29 cellular contexts compared by ENCODE assay signal in the genomic region with DNA sequence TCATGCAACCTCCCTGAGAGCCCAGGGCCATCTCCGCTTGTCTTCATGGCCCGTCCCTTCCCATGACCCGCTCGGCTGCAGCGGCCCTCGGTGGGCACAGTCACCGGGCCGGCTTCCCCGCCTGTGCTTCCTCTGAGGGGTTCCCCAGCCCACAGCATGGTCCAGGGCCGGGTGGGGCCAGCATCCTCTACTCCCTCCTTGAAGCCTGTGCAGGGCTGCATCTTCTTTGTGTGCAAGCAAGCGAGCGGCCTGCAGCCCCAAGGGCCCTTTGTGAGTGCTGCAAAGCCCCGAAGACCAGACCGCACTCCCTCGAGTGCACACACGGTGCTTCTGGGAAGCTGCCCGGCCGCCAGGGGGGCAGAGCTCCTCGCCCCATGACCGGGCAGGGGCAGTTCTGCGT.
"Had no signal": no experiment of that assay in that cellular context is flagged by ENCODE, and none has a peak within 500 bp of the region (broad histone marks: within the 10 kb centered on the region; RNA-seq: fewer than 3 reads in every experiment).

No MANE protein-coding gene starts in this region.

- H3K4me1 Mint-ChIP-seq: activated B cell treated with CpG ODN at 0.5 μM for 24 hours; activated naive CD4-positive, alpha-beta T cell treated with anti-CD3 and anti-CD28 coated beads, Interleukin-2, amount 10 ng/mL, durations not matched to agents 7 days and 5 days; activated naive CD8-positive, alpha-beta T cell treated with anti-CD3 and anti-CD28 coated beads, Interleukin-2, amount 50 U/mL, for 24 hours had no signal

- H3K4me2 ChIP-seq: KMS-11, SK-N-SH had no signal

- H3K9me3 Mint-ChIP-seq: activated B cell treated with CpG ODN at 0.5 μM for 24 hours; activated CD4-positive, alpha-beta memory T cell treated with anti-CD3 and anti-CD28 coated beads for 36 hours; activated T-cell treated with anti-CD3 and anti-CD28 coated beads, Interleukin-2, amount 50 U/mL, for 4 hours; activated T-helper 1 cell treated with anti-CD3 and anti-CD28 coated beads, Interleukin-12 subunit alpha, Interleukin-12 subunit beta, Interleukin-2, Interleukin-4 antibody, amounts not matched to agents 30 ng/mL and 10 ng/mL and 1 ng/mL, durations not matched to agents 14 hours and 24 hours and 36 hours; T-helper 1 cell treated with Interleukin-12 subunit alpha and Interleukin-12 subunit beta and Interleukin-4 antibody, amounts not matched to agents 30 μg/mL and 1 μg/mL, for 36 hours; T-helper 2 cell treated with Interferon-gamma antibody and Interleukin-4, amounts not matched to agents 5 μg/mL and 100 μg/mL, for 36 hours had no signal

- H3K9me3 ChIP-seq: SJSA1, SK-N-SH had no signal

- H3K4me3 Mint-ChIP-seq: activated B cell treated with CpG ODN at 0.5 μM for 24 hours; activated CD4-positive, alpha-beta memory T cell treated with anti-CD3 and anti-CD28 coated beads for 36 hours; activated naive CD4-positive, alpha-beta T cell treated with anti-CD3 and anti-CD28 coated beads, Interleukin-2, amount 10 ng/mL, durations not matched to agents 7 days and 5 days; activated naive CD8-positive, alpha-beta T cell; activated naive CD8-positive, alpha-beta T cell treated with anti-CD3 and anti-CD28 coated beads, Interleukin-2, amount 50 U/mL, for 24 hours; activated T-cell treated with anti-CD3 and anti-CD28 coated beads, Interleukin-2, amount 50 U/mL, for 4 hours; activated T-helper 1 cell treated with anti-CD3 and anti-CD28 coated beads, Interleukin-12 subunit alpha, Interleukin-12 subunit beta, Interleukin-2, Interleukin-4 antibody, amounts not matched to agents 30 ng/mL and 10 ng/mL and 1 ng/mL, durations not matched to agents 14 hours and 24 hours and 36 hours; T-helper 1 cell treated with Interleukin-12 subunit alpha and Interleukin-12 subunit beta and Interleukin-4 antibody, amounts not matched to agents 30 μg/mL and 1 μg/mL, for 36 hours; T-helper 2 cell treated with Interferon-gamma antibody and Interleukin-4, amounts not matched to agents 5 μg/mL and 100 μg/mL, for 36 hours had no signal

- ATAC-seq: activated naive CD8-positive, alpha-beta T cell treated with anti-CD3 and anti-CD28 coated beads, Interleukin-2, amount 50 U/mL, for 24 hours; activated T-cell treated with anti-CD3 and anti-CD28 coated beads, Interleukin-2, amount 50 U/mL, for 4 hours; Panc1 had no signal

- H3K9ac ChIP-seq: KMS-11, SK-N-SH had no signal

- H3K27ac ChIP-seq: cardiac muscle cell, KMS-11, SJSA1 had no signal

- H3K36me3 Mint-ChIP-seq: activated CD4-positive, alpha-beta memory T cell treated with anti-CD3 and anti-CD28 coated beads for 36 hours; activated naive CD4-positive, alpha-beta T cell treated with anti-CD3 and anti-CD28 coated beads, Interleukin-2, amount 10 ng/mL, durations not matched to agents 7 days and 5 days; activated naive CD8-positive, alpha-beta T cell had no signal

- H3K4me3 ChIP-seq: cardiac muscle cell, SJSA1 had no signal

- DNase-seq: activated B cell treated with CpG ODN at 0.5 μM for 24 hours; activated CD4-positive, alpha-beta memory T cell treated with anti-CD3 and anti-CD28 coated beads for 36 hours; activated CD4-positive, alpha-beta T cell treated with anti-CD3 and anti-CD28 coated beads for 4 hours; activated CD4-positive, alpha-beta T cell treated with anti-CD3 and anti-CD28 coated beads, Interleukin-2, amount 50 U/mL, for 1 hour; activated CD4-positive, CD25-positive, alpha-beta regulatory T cell treated with anti-CD3 and anti-CD28 coated beads, Interleukin-2, amount 50 U/mL, for 72 hours; activated CD8-positive, alpha-beta memory T cell treated with anti-CD3 and anti-CD28 coated beads, Interleukin-2, amount 50 U/mL, for 4 hours; activated effector memory CD4-positive, alpha-beta T cell treated with Interleukin-2 at 50 U/mL for 16 hours; activated naive CD4-positive, alpha-beta T cell treated with anti-CD3 and anti-CD28 coated beads, Interleukin-2, amount 10 ng/mL, durations not matched to agents 7 days and 5 days; activated naive CD8-positive, alpha-beta T cell treated with anti-CD3 and anti-CD28 coated beads, Interleukin-2, amount 50 U/mL, for 24 hours; activated T-cell treated with anti-CD3 and anti-CD28 coated beads for 4 hours; activated T-cell treated with anti-CD3 and anti-CD28 coated beads, Interleukin-2, amount 50 U/mL, for 4 hours; anterior cingulate cortex; NCI-H1105; NCI-H1417 treated with DMSO at 0.1 percent for 48 hours; NCI-H187 treated with DMSO at 0.1 percent for 48 hours; NCI-H2081; NCI-H226; NCI-H446 treated with DMSO at 0.1 percent for 48 hours; NCI-H524 treated with DMSO at 0.1 percent for 48 hours; SHP77 treated with DMSO at 0.1 percent for 48 hours; SK-N-SH had no signal

- H3K36me3 ChIP-seq: cardiac muscle cell, SJSA1 had no signal

- H3K27me3 ChIP-seq: cardiac muscle cell, SJSA1 had no signal

- H3K27ac Mint-ChIP-seq: activated B cell treated with CpG ODN at 0.5 μM for 24 hours; activated CD4-positive, alpha-beta memory T cell treated with anti-CD3 and anti-CD28 coated beads for 36 hours; activated naive CD4-positive, alpha-beta T cell treated with anti-CD3 and anti-CD28 coated beads, Interleukin-2, amount 10 ng/mL, durations not matched to agents 7 days and 5 days; activated naive CD8-positive, alpha-beta T cell; activated naive CD8-positive, alpha-beta T cell treated with anti-CD3 and anti-CD28 coated beads, Interleukin-2, amount 50 U/mL, for 24 hours; activated T-helper 1 cell treated with anti-CD3 and anti-CD28 coated beads, Interleukin-12 subunit alpha, Interleukin-12 subunit beta, Interleukin-2, Interleukin-4 antibody, amounts not matched to agents 30 ng/mL and 10 ng/mL and 1 ng/mL, durations not matched to agents 14 hours and 24 hours and 36 hours; T-helper 1 cell treated with Interleukin-12 subunit alpha and Interleukin-12 subunit beta and Interleukin-4 antibody, amounts not matched to agents 30 μg/mL and 1 μg/mL, for 36 hours; T-helper 2 cell treated with Interferon-gamma antibody and Interleukin-4, amounts not matched to agents 5 μg/mL and 100 μg/mL, for 36 hours had no signal
